In genomic region chrX:22300130-22300529, GRCh38 we compare ENCODE assay signal across 7 cellular contexts. TPM values are rescaled to one million over a fixed set of nuclear protein-coding genes. Genes with fewer than 3 reads are reported as not detected.
DNase-seq lines count a peak whose midpoint lies in the region; ATAC-seq and TF ChIP-seq lines count a peak whose summit lies in the region.

No MANE protein-coding gene starts in this region.

- intact Hi-C loops in left ventricle myocardium inferior (cut with micrococcal nuclease) = no loop called here
- intact Hi-C loops in activated T-helper 2 cell treated with anti-CD3 and anti-CD28 coated beads, Interferon-gamma antibody, Interleukin-2, Interleukin-4, amounts not matched to agents 10 μg/mL and 5 μg/mL and 100 μg/mL, durations not matched to agents 14 hours and 24 hours and 36 hours (cut with micrococcal nuclease) = no loop called here

- H3K27me3 ChIP-seq in KMS-11 (ENCODE audit: insufficient read depth, low read depth) = no peaks in the 10 kb centered on the region
- no peaks in the 10 kb centered on the region for H3K27me3 ChIP-seq in left ventricle myocardium inferior (ENCODE audit: low read depth)

- no peaks in the 10 kb centered on the region for H3K36me3 Mint-ChIP-seq in mesothelial cell of epicardium
- H3K36me3 Mint-ChIP-seq in activated T-helper 2 cell treated with anti-CD3 and anti-CD28 coated beads, Interferon-gamma antibody, Interleukin-2, Interleukin-4, amounts not matched to agents 10 μg/mL and 5 μg/mL and 100 μg/mL, durations not matched to agents 14 hours and 24 hours and 36 hours (ENCODE audit: low read depth) = no peaks in the 10 kb centered on the region

- ATAC-seq in GM18907 (IDR thresholded peaks at IDR 0.05; ENCODE audit: unreplicated experiment) = peak; percentile 83

- H3K27me3 Mint-ChIP-seq in mesothelial cell of epicardium (ENCODE audit: low read depth) = no peaks in the 10 kb centered on the region
- no peaks in the 10 kb centered on the region for H3K27me3 Mint-ChIP-seq in activated T-helper 2 cell treated with anti-CD3 and anti-CD28 coated beads, Interferon-gamma antibody, Interleukin-2, Interleukin-4, amounts not matched to agents 10 μg/mL and 5 μg/mL and 100 μg/mL, durations not matched to agents 14 hours and 24 hours and 36 hours (ENCODE audit: low read depth)

- no peaks in the 10 kb centered on the region for H3K9me3 ChIP-seq in left ventricle myocardium inferior (replicated peaks)

- H3K4me3 ChIP-seq in KMS-11 (IDR thresholded peaks at IDR 0.05; ENCODE audit: insufficient read depth, low read depth, low read length) = no peak overlapping the region
- H3K4me3 ChIP-seq in left ventricle myocardium inferior = no peak overlapping the region

- H3K4me2 ChIP-seq in KMS-11 = peak overlapping the region; percentile 95

- no peaks in the 10 kb centered on the region for H4K20me1 ChIP-seq in KMS-11 (ENCODE audit: insufficient read depth)

- H3K9ac ChIP-seq in KMS-11 = peak overlapping the region; percentile 26; the same call in 1 of the 2 replicates

- H3K27ac ChIP-seq in KMS-11 (peak overlapping the region; percentile 61), RWPE1 (no peak overlapping the region), left ventricle myocardium inferior (replicated peaks) (peak overlapping the region; percentile 67)

- DNase-seq in RWPE1 (ENCODE audit: low spot score) (peak; percentile 39), left ventricle myocardium inferior (no peak), mesothelial cell of epicardium (ENCODE audit: low spot score in 2 of 2, unreplicated experiment in 2 of 2) (no peak), HK-2 (ENCODE audit: unreplicated experiment) (no peak)
- no peak for DNase-seq in activated T-helper 2 cell treated with anti-CD3 and anti-CD28 coated beads, Interferon-gamma antibody, Interleukin-2, Interleukin-4, amounts not matched to agents 10 μg/mL and 5 μg/mL and 100 μg/mL, durations not matched to agents 14 hours and 24 hours and 36 hours (ENCODE audit: low spot score)

- H3K4me1 ChIP-seq in KMS-11 (ENCODE audit: low read depth, poor library complexity, severe bottlenecking) (peaks cover 31% of the 10 kb centered on the region), left ventricle myocardium inferior (no peaks in the 10 kb centered on the region)

- no peak overlapping the region for H3K27ac Mint-ChIP-seq in mesothelial cell of epicardium
- no peak overlapping the region for H3K27ac Mint-ChIP-seq in activated T-helper 2 cell treated with anti-CD3 and anti-CD28 coated beads, Interferon-gamma antibody, Interleukin-2, Interleukin-4, amounts not matched to agents 10 μg/mL and 5 μg/mL and 100 μg/mL, durations not matched to agents 14 hours and 24 hours and 36 hours

- H2AFZ ChIP-seq in KMS-11 (ENCODE audit: low read depth) = peak overlapping the region; percentile 62

- TF ChIP-seq CTCF in KMS-11 (conservative IDR thresholded peaks at IDR 0.05; ENCODE audit: low read depth, low read length) (no peak), RWPE1 (conservative IDR thresholded peaks at IDR 0.05; ENCODE audit: low read depth) (no peak), left ventricle myocardium inferior (IDR thresholded peaks at IDR 0.05; ENCODE audit: borderline replicate concordance) (no peak), mesothelial cell of epicardium (IDR thresholded peaks at IDR 0.05; ENCODE audit: unreplicated experiment) (no peak)

- POLR2A ChIA-PET in RWPE1 (lab: Yijun Ruan, JAX; ENCODE audit: low non-redundant PET) = no interaction called here

- no peak overlapping the region for H3K4me3 Mint-ChIP-seq in mesothelial cell of epicardium
- H3K4me3 Mint-ChIP-seq in activated T-helper 2 cell treated with anti-CD3 and anti-CD28 coated beads, Interferon-gamma antibody, Interleukin-2, Interleukin-4, amounts not matched to agents 10 μg/mL and 5 μg/mL and 100 μg/mL, durations not matched to agents 14 hours and 24 hours and 36 hours (ENCODE audit: low read depth) = no peak overlapping the region

- H3K79me2 ChIP-seq in KMS-11 (ENCODE audit: insufficient read depth, low read depth) = no peaks in the 10 kb centered on the region

- H3K9me3 Mint-ChIP-seq in mesothelial cell of epicardium = peaks cover 19% of the 10 kb centered on the region
- no peaks in the 10 kb centered on the region for H3K9me3 Mint-ChIP-seq in activated T-helper 2 cell treated with anti-CD3 and anti-CD28 coated beads, Interferon-gamma antibody, Interleukin-2, Interleukin-4, amounts not matched to agents 10 μg/mL and 5 μg/mL and 100 μg/mL, durations not matched to agents 14 hours and 24 hours and 36 hours

- CTCF ChIA-PET in RWPE1 (lab: Yijun Ruan, JAX) = interaction anchor here (1.5 kb wide), 1 partner anchor 9 kb away, joined by 4 read pairs; no protein-coding TSS in a partner anchor

- H3K4me1 Mint-ChIP-seq in mesothelial cell of epicardium = peaks cover 15% of the 10 kb centered on the region
- H3K4me1 Mint-ChIP-seq in activated T-helper 2 cell treated with anti-CD3 and anti-CD28 coated beads, Interferon-gamma antibody, Interleukin-2, Interleukin-4, amounts not matched to agents 10 μg/mL and 5 μg/mL and 100 μg/mL, durations not matched to agents 14 hours and 24 hours and 36 hours (ENCODE audit: low read depth) = no peaks in the 10 kb centered on the region

- H3K36me3 ChIP-seq in KMS-11 (ENCODE audit: insufficient read depth) (no peaks in the 10 kb centered on the region), left ventricle myocardium inferior (no peaks in the 10 kb centered on the region)

RNA-seq across cellular contexts. Expression of gene CBLL2, which starts 27.4 kb away (rescaled TPM):
- not detected for total RNA-seq in left ventricle myocardium inferior
- not detected in 3 replicates for total RNA-seq in mesothelial cell of epicardium
- total RNA-seq in activated T-helper 2 cell treated with anti-CD3 and anti-CD28 coated beads, Interferon-gamma antibody, Interleukin-2, Interleukin-4, amounts not matched to agents 10 μg/mL and 5 μg/mL and 100 μg/mL, durations not matched to agents 14 hours and 24 hours and 36 hours = not detected in 2 replicates
